In genomic region chr13:30307194-30307965, GRCh38 we compare ENCODE assay signal across 1 cellular context.
A peak's percentile ranks its signal among the peaks of the same experiment; 100 is the strongest.
TF ChIP-seq lines count a peak whose summit lies in the region.

Gene KATNAL1, minus strand, starts transcription at chr13:30307551. Its CDS starts 23,774 bp downstream, at chr13:30283777.

TF ChIP-seq in K562, 482 proteins besides CTCF, POLR2A, EP300 and RAD21 (continued from another document and continues in another):
- TF ChIP-seq, protein P1, sequence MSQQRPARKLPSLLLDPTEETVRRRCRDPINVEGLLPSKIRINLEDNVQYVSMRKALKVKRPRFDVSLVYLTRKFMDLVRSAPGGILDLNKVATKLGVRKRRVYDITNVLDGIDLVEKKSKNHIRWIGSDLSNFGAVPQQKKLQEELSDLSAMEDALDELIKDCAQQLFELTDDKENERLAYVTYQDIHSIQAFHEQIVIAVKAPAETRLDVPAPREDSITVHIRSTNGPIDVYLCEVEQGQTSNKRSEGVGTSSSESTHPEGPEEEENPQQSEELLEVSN (IDR thresholded peaks at IDR 0.05; ENCODE audit: borderline replicate concordance in 1 of 2, extremely low read depth in 1 of 2, insufficient read depth in 1 of 2, insufficient read length in 1 of 2, low read depth in 1 of 2, low read length in 1 of 2, poor library complexity in 1 of 2, severe bottlenecking in 1 of 2), result peak; percentile 88 to 89
- TF ChIP-seq, protein P2, sequence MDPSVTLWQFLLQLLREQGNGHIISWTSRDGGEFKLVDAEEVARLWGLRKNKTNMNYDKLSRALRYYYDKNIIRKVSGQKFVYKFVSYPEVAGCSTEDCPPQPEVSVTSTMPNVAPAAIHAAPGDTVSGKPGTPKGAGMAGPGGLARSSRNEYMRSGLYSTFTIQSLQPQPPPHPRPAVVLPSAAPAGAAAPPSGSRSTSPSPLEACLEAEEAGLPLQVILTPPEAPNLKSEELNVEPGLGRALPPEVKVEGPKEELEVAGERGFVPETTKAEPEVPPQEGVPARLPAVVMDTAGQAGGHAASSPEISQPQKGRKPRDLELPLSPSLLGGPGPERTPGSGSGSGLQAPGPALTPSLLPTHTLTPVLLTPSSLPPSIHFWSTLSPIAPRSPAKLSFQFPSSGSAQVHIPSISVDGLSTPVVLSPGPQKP (CRISPR knock-in tag; IDR thresholded peaks at IDR 0.05), result no peak
- TF ChIP-seq PHF8 (IDR thresholded peaks at IDR 0.05; ENCODE audit: borderline replicate concordance, low read length), result peak; percentile 82; the same call in 1 of the 2 replicates
- no peak for TF ChIP-seq HOMEZ (CRISPR knock-in tag; IDR thresholded peaks at IDR 0.05)
- TF ChIP-seq, protein P3, sequence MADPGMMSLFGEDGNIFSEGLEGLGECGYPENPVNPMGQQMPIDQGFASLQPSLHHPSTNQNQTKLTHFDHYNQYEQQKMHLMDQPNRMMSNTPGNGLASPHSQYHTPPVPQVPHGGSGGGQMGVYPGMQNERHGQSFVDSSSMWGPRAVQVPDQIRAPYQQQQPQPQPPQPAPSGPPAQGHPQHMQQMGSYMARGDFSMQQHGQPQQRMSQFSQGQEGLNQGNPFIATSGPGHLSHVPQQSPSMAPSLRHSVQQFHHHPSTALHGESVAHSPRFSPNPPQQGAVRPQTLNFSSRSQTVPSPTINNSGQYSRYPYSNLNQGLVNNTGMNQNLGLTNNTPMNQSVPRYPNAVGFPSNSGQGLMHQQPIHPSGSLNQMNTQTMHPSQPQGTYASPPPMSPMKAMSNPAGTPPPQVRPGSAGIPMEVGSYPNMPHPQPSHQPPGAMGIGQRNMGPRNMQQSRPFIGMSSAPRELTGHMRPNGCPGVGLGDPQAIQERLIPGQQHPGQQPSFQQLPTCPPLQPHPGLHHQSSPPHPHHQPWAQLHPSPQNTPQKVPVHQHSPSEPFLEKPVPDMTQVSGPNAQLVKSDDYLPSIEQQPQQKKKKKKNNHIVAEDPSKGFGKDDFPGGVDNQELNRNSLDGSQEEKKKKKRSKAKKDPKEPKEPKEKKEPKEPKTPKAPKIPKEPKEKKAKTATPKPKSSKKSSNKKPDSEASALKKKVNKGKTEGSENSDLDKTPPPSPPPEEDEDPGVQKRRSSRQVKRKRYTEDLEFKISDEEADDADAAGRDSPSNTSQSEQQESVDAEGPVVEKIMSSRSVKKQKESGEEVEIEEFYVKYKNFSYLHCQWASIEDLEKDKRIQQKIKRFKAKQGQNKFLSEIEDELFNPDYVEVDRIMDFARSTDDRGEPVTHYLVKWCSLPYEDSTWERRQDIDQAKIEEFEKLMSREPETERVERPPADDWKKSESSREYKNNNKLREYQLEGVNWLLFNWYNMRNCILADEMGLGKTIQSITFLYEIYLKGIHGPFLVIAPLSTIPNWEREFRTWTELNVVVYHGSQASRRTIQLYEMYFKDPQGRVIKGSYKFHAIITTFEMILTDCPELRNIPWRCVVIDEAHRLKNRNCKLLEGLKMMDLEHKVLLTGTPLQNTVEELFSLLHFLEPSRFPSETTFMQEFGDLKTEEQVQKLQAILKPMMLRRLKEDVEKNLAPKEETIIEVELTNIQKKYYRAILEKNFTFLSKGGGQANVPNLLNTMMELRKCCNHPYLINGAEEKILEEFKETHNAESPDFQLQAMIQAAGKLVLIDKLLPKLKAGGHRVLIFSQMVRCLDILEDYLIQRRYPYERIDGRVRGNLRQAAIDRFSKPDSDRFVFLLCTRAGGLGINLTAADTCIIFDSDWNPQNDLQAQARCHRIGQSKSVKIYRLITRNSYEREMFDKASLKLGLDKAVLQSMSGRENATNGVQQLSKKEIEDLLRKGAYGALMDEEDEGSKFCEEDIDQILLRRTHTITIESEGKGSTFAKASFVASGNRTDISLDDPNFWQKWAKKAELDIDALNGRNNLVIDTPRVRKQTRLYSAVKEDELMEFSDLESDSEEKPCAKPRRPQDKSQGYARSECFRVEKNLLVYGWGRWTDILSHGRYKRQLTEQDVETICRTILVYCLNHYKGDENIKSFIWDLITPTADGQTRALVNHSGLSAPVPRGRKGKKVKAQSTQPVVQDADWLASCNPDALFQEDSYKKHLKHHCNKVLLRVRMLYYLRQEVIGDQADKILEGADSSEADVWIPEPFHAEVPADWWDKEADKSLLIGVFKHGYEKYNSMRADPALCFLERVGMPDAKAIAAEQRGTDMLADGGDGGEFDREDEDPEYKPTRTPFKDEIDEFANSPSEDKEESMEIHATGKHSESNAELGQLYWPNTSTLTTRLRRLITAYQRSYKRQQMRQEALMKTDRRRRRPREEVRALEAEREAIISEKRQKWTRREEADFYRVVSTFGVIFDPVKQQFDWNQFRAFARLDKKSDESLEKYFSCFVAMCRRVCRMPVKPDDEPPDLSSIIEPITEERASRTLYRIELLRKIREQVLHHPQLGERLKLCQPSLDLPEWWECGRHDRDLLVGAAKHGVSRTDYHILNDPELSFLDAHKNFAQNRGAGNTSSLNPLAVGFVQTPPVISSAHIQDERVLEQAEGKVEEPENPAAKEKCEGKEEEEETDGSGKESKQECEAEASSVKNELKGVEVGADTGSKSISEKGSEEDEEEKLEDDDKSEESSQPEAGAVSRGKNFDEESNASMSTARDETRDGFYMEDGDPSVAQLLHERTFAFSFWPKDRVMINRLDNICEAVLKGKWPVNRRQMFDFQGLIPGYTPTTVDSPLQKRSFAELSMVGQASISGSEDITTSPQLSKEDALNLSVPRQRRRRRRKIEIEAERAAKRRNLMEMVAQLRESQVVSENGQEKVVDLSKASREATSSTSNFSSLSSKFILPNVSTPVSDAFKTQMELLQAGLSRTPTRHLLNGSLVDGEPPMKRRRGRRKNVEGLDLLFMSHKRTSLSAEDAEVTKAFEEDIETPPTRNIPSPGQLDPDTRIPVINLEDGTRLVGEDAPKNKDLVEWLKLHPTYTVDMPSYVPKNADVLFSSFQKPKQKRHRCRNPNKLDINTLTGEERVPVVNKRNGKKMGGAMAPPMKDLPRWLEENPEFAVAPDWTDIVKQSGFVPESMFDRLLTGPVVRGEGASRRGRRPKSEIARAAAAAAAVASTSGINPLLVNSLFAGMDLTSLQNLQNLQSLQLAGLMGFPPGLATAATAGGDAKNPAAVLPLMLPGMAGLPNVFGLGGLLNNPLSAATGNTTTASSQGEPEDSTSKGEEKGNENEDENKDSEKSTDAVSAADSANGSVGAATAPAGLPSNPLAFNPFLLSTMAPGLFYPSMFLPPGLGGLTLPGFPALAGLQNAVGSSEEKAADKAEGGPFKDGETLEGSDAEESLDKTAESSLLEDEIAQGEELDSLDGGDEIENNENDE (IDR thresholded peaks at IDR 0.05; ENCODE audit: low read depth, low read length), result no peak
- no peak for TF ChIP-seq SIRT6 (IDR thresholded peaks at IDR 0.05; ENCODE audit: low read depth, low read length)
- TF ChIP-seq SNRNP70 (optimal IDR thresholded peaks at IDR 0.05; ENCODE audit: low read depth, low read length), result no peak
- TF ChIP-seq HNRNPUL1 (IDR thresholded peaks at IDR 0.05; ENCODE audit: low read length), result no peak
- peak; percentile 87 for TF ChIP-seq CXXC5 (CRISPR knock-in tag; IDR thresholded peaks at IDR 0.05)
- peak; percentile 82 for TF ChIP-seq RBBP5 (IDR thresholded peaks at IDR 0.05; ENCODE audit: borderline replicate concordance, insufficient read depth, low read length, poor library complexity, severe bottlenecking)
- no peak for TF ChIP-seq SP2 (IDR thresholded peaks at IDR 0.05; ENCODE audit: extremely low read depth, low read depth, low read length, poor library complexity, severe bottlenecking)
- TF ChIP-seq ZNF785 (CRISPR knock-in tag; IDR thresholded peaks at IDR 0.05), result no peak
- no peak for TF ChIP-seq MEF2D (tag; conservative IDR thresholded peaks at IDR 0.05; ENCODE audit: low read depth)
- TF ChIP-seq POLR2H (tag; IDR thresholded peaks at IDR 0.05; ENCODE audit: low read depth), result no peak
- no peak for TF ChIP-seq PHF21A (IDR thresholded peaks at IDR 0.05; ENCODE audit: borderline replicate concordance, low read depth)
- peak; percentile 42; the same call in 1 of the 2 replicates for TF ChIP-seq POLR2AphosphoS2 (IDR thresholded peaks at IDR 0.05; ENCODE audit: low read length)
- TF ChIP-seq, protein P4, sequence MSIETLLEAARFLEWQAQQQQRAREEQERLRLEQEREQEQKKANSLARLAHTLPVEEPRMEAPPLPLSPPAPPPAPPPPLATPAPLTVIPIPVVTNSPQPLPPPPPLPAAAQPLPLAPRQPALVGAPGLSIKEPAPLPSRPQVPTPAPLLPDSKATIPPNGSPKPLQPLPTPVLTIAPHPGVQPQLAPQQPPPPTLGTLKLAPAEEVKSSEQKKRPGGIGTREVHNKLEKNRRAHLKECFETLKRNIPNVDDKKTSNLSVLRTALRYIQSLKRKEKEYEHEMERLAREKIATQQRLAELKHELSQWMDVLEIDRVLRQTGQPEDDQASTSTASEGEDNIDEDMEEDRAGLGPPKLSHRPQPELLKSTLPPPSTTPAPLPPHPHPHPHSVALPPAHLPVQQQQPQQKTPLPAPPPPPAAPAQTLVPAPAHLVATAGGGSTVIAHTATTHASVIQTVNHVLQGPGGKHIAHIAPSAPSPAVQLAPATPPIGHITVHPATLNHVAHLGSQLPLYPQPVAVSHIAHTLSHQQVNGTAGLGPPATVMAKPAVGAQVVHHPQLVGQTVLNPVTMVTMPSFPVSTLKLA (conservative IDR thresholded peaks at IDR 0.05), result peak in 1 of 2 experiments; percentile 69; a peak in 2 of 4 replicates
- TF ChIP-seq, protein P5, sequence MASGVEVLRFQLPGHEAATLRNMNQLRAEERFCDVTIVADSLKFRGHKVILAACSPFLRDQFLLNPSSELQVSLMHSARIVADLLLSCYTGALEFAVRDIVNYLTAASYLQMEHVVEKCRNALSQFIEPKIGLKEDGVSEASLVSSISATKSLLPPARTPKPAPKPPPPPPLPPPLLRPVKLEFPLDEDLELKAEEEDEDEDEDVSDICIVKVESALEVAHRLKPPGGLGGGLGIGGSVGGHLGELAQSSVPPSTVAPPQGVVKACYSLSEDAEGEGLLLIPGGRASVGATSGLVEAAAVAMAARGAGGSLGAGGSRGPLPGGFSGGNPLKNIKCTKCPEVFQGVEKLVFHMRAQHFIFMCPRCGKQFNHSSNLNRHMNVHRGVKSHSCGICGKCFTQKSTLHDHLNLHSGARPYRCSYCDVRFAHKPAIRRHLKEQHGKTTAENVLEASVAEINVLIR (CRISPR knock-in tag; IDR thresholded peaks at IDR 0.05), result no peak
- no peak for TF ChIP-seq ZNF354B (CRISPR knock-in tag; IDR thresholded peaks at IDR 0.05)
- TF ChIP-seq NR2C1 (IDR thresholded peaks at IDR 0.05), result no peak
- TF ChIP-seq NR2C1 (tag; IDR thresholded peaks at IDR 0.05), result no peak
- TF ChIP-seq GABPA (tag; conservative IDR thresholded peaks at IDR 0.05; ENCODE audit: low read depth), result no peak
- no peak for TF ChIP-seq ZNF253 (CRISPR knock-in tag; conservative IDR thresholded peaks at IDR 0.05)
- no peak for TF ChIP-seq MCM3 (IDR thresholded peaks at IDR 0.05)
- no peak for TF ChIP-seq ATF2 (CRISPR knock-in tag; IDR thresholded peaks at IDR 0.05)
- no peak for TF ChIP-seq PYGO2 (tag; IDR thresholded peaks at IDR 0.05)
- TF ChIP-seq DIDO1 (tag; IDR thresholded peaks at IDR 0.05; ENCODE audit: low read depth), result no peak
- peak; percentile 45 for TF ChIP-seq CHD1 (IDR thresholded peaks at IDR 0.05; ENCODE audit: low read length)
- TF ChIP-seq NRF1 (conservative IDR thresholded peaks at IDR 0.05 in 1 of 2, IDR thresholded peaks at IDR 0.05 in 1 of 2), result peak; percentile 7 to 65; a peak in 2 of 4 replicates
- TF ChIP-seq ETS2 (tag; IDR thresholded peaks at IDR 0.05; ENCODE audit: borderline replicate concordance, poor library complexity, severe bottlenecking), result no peak
- no peak for TF ChIP-seq TAF7 (tag; IDR thresholded peaks at IDR 0.05)
- TF ChIP-seq RNF2 (IDR thresholded peaks at IDR 0.05), result no peak
- TF ChIP-seq ZNF324 (CRISPR knock-in tag; IDR thresholded peaks at IDR 0.05), result no peak
- TF ChIP-seq, protein P6, sequence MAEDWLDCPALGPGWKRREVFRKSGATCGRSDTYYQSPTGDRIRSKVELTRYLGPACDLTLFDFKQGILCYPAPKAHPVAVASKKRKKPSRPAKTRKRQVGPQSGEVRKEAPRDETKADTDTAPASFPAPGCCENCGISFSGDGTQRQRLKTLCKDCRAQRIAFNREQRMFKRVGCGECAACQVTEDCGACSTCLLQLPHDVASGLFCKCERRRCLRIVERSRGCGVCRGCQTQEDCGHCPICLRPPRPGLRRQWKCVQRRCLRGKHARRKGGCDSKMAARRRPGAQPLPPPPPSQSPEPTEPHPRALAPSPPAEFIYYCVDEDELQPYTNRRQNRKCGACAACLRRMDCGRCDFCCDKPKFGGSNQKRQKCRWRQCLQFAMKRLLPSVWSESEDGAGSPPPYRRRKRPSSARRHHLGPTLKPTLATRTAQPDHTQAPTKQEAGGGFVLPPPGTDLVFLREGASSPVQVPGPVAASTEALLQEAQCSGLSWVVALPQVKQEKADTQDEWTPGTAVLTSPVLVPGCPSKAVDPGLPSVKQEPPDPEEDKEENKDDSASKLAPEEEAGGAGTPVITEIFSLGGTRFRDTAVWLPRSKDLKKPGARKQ (CRISPR knock-in tag; IDR thresholded peaks at IDR 0.05), result no peak
- no peak for TF ChIP-seq ILF3 (IDR thresholded peaks at IDR 0.05; ENCODE audit: borderline replicate concordance)
- TF ChIP-seq RBM22 (IDR thresholded peaks at IDR 0.05; ENCODE audit: low read depth, low read length, poor library complexity, severe bottlenecking), result peak; percentile 84
- no peak for TF ChIP-seq HNRNPL (IDR thresholded peaks at IDR 0.05; ENCODE audit: low read depth, low read length)
- no peak for TF ChIP-seq DACH1 (IDR thresholded peaks at IDR 0.05; ENCODE audit: partially characterized antibody)
- no peak for TF ChIP-seq MBD2 (IDR thresholded peaks at IDR 0.05; ENCODE audit: borderline replicate concordance, low read depth)
- TF ChIP-seq GTF2A2 (tag; IDR thresholded peaks at IDR 0.05), result no peak
- TF ChIP-seq RBM15 (IDR thresholded peaks at IDR 0.05; ENCODE audit: insufficient read depth, low read length), result no peak
- TF ChIP-seq CAMTA2 (CRISPR knock-in tag; conservative IDR thresholded peaks at IDR 0.05), result no peak
- no peak for TF ChIP-seq LCOR (CRISPR knock-in tag; IDR thresholded peaks at IDR 0.05)
